9 cellular contexts compared by ENCODE assay signal in genomic region chr11:101103431-101103830, GRCh38. TPM values are rescaled to one million over a fixed set of nuclear protein-coding genes. Genes with fewer than 3 reads are reported as not detected.
"Had no signal": no experiment of that assay in that cellular context is flagged by ENCODE, and none has a peak within 500 bp of the region (broad histone marks: within the 10 kb centered on the region; RNA-seq: fewer than 3 reads in every experiment).

No MANE protein-coding gene starts in this region.

- H3K27ac Mint-ChIP-seq: HFFc6, IgD-negative memory B cell had no signal

- H3K36me3 ChIP-seq: HAP-1 had no signal

- H3K9ac ChIP-seq: GM23248 had no signal

- DNase-seq: GM23248, GOT3, H7, HFFc6, KG1 had no signal

- H3K4me3 Mint-ChIP-seq: HFFc6, IgD-negative memory B cell had no signal

- H3K4me3 ChIP-seq: GM23248, HAP-1 had no signal

- ATAC-seq: HCT116 had no signal

- H3K4me1 Mint-ChIP-seq: IgD-negative memory B cell had no signal

- H3K27ac ChIP-seq: GM23248, HL-60 had no signal

- H3K4me1 ChIP-seq: HAP-1 had no signal

- H2AFZ ChIP-seq: GM23248 had no signal

- H3K9me3 ChIP-seq: HAP-1 had no signal

RNA-seq across cellular contexts. Expression of gene PGR, which starts 26.2 kb away (rescaled TPM):
- total RNA-seq: GM23248, HFFc6 had no signal
- polyA plus RNA-seq: GM23248, IgD-negative memory B cell had no signal
